In genomic region chr7:106871793-106872571, GRCh38 we compare ENCODE assay signal across 2 cellular contexts.
TF ChIP-seq lines count a peak whose summit lies in the region.

No MANE protein-coding gene starts in this region.

TF ChIP-seq in A549, 52 proteins besides CTCF, POLR2A, EP300 and RAD21 (continued from another document):
- no peak for TF ChIP-seq NR3C1 (IDR thresholded peaks at IDR 0.05)
- TF ChIP-seq RCOR1 (IDR thresholded peaks at IDR 0.05; ENCODE audit: low read depth, low read length) = no peak
- no peak for TF ChIP-seq FOSB (CRISPR knock-in tag; IDR thresholded peaks at IDR 0.05)
- no peak for TF ChIP-seq RARB (CRISPR knock-in tag; IDR thresholded peaks at IDR 0.05)
- no peak for TF ChIP-seq HOXB5 (CRISPR knock-in tag; IDR thresholded peaks at IDR 0.05)
- no peak for TF ChIP-seq BCL3 (IDR thresholded peaks at IDR 0.05)

TF ChIP-seq in endothelial cell of umbilical vein, 7 proteins besides CTCF, POLR2A, EP300 and RAD21 (continued from another document):
- TF ChIP-seq GATA2 (IDR thresholded peaks at IDR 0.05; ENCODE audit: insufficient read depth, insufficient read length, low read depth, low read length) (no peak), MYC (IDR thresholded peaks at IDR 0.05; ENCODE audit: low read depth, low read length) (no peak), JUN (IDR thresholded peaks at IDR 0.05; ENCODE audit: borderline replicate concordance, insufficient read depth, insufficient read length, low read depth) (no peak), MAX (IDR thresholded peaks at IDR 0.05; ENCODE audit: insufficient read depth, insufficient read length) (no peak), FOS (IDR thresholded peaks at IDR 0.05; ENCODE audit: borderline replicate concordance, insufficient read depth, low read length) (no peak), EZH2 (IDR thresholded peaks at IDR 0.05; ENCODE audit: borderline replicate concordance, low read depth, low read length, severe bottlenecking) (no peak)
